30 cellular contexts compared by ENCODE assay signal in genomic region chr3:11091088-11091590, GRCh38.
A peak's percentile ranks its signal among the peaks of the same experiment; 100 is the strongest.
DNase-seq lines count a peak whose midpoint lies in the region; ATAC-seq and TF ChIP-seq lines count a peak whose summit lies in the region.
"Had no signal": no experiment of that assay in that cellular context is flagged by ENCODE, and none has a peak within 500 bp of the region (broad histone marks: within the 10 kb centered on the region; RNA-seq: fewer than 3 reads in every experiment).

No MANE protein-coding gene starts in this region.

- TF ChIP-seq CTCF in fibroblast of the aortic adventitia (IDR thresholded peaks at IDR 0.05; ENCODE audit: insufficient read depth, low read length) (no peak), psoas muscle (IDR thresholded peaks at IDR 0.05) (no peak)

- peak overlapping the region; percentile 41 for H3K27ac ChIP-seq in psoas muscle
- no peak overlapping the region for H3K27ac ChIP-seq in aorta (ENCODE audit: low read depth in 1 of 2, low read length in 2 of 2)
- H3K27ac ChIP-seq: 22Rv1, spleen had no signal

- ATAC-seq in Right ventricle myocardium superior (ENCODE audit: poor library complexity) (no peak), left ventricle myocardium superior (no peak), psoas muscle (peak in 3 of 4 donors; percentile 16 to 39 (median 36)), aorta (ENCODE audit: low FRiP score) (peak; percentile 23), HG02610 (IDR thresholded peaks at IDR 0.05; ENCODE audit: unreplicated experiment) (no peak)
- ATAC-seq: activated CD4-positive, alpha-beta T cell treated with anti-CD3 and anti-CD28 coated beads for 36 hours; GM12878; HCT116; PC-3 had no signal

- intact Hi-C loops in Right ventricle myocardium superior (cut with DNase I): no loop called here
- intact Hi-C loops in left ventricle myocardium superior (cut with micrococcal nuclease): no loop called here
- intact Hi-C loops in psoas muscle (cut with DNase I): no loop called here
- intact Hi-C loops in aorta (cut with DNase I): no loop called here

- H3K36me3 ChIP-seq in psoas muscle (ENCODE audit: insufficient read depth in 1 of 2, low read depth in 1 of 2) (no peaks in the 10 kb centered on the region), aorta (ENCODE audit: control insufficient read depth in 1 of 2, insufficient read depth in 2 of 2, low read length in 1 of 2) (no peaks in the 10 kb centered on the region)
- H3K36me3 ChIP-seq: spleen had no signal

- WGBS in psoas muscle, 3 donors: 13 to 19% (median 16%) methylated on average over 12 of the region's 12 CpGs
- 27 to 30% methylated on average over 12 of the region's 12 CpGs for WGBS in aorta, 2 donors

- DNase-seq in Right ventricle myocardium superior: peak; percentile 55
- no peak for DNase-seq in left ventricle myocardium superior
- peak; percentile 72 for DNase-seq in fibroblast of the aortic adventitia (ENCODE audit: low read depth)
- DNase-seq in psoas muscle: no peak
- DNase-seq in aorta: peak in 1 of 2 donors; percentile 55
- DNase-seq in activated CD4-positive, alpha-beta T cell treated with anti-CD3 and anti-CD28 coated beads, Interleukin-2, amount 50 U/mL, for 48 hours: no peak
- DNase-seq in NCI-H82 treated with DMSO at 0.1 percent for 48 hours (lab: John Stamatoyannopoulos, UW; ENCODE audit: unreplicated experiment): no peak
- DNase-seq: activated CD4-positive, alpha-beta T cell treated with anti-CD3 and anti-CD28 coated beads for 36 hours; activated CD8-positive, alpha-beta memory T cell treated with anti-CD3 and anti-CD28 coated beads for 24 hours; activated effector memory CD4-positive, alpha-beta T cell treated with Interleukin-2 at 50 U/mL for 16 hours; activated naive CD8-positive, alpha-beta T cell treated with anti-CD3 and anti-CD28 coated beads for 36 hours; CD4-positive, alpha-beta memory T cell; cerebellar nuclear complex; DMS 273 treated with DMSO at 0.1 percent for 48 hours; EL; foreskin fibroblast; mesendoderm; NCI-H1048; NCI-H187; NCI-H2171 treated with DMSO at 0.1 percent for 48 hours; NCI-H524 treated with DMSO at 0.1 percent for 48 hours; NK-92 treated with Interleukin-12 subunit alpha and Interleukin-12 subunit beta, amount 100 ng/mL, for 24 hours; PC-3; SHP77 treated with DMSO at 0.1 percent for 48 hours; spleen; substantia nigra had no signal

- H3K4me1 ChIP-seq in psoas muscle: no peaks in the 10 kb centered on the region
- H3K4me1 ChIP-seq in aorta (ENCODE audit: control insufficient read depth in 1 of 2, insufficient read depth in 2 of 2, low read length in 2 of 2): no peaks in the 10 kb centered on the region

- H3K27me3 ChIP-seq in psoas muscle (ENCODE audit: insufficient read depth in 3 of 3, low read length in 2 of 3) (peaks cover 0 to 5% (median 0%) of the 10 kb centered on the region in 3 donors), aorta (ENCODE audit: control insufficient read depth in 1 of 2, insufficient read depth in 2 of 2, low read length in 1 of 2) (no peaks in the 10 kb centered on the region)

- H3K4me3 ChIP-seq in fibroblast of the aortic adventitia (ENCODE audit: low read depth, low read length) (no peak overlapping the region), psoas muscle (no peak overlapping the region), aorta (ENCODE audit: low read length in 2 of 2) (no peak overlapping the region)
- H3K4me3 ChIP-seq: GM12878, spleen had no signal

- H3K9me3 ChIP-seq in psoas muscle (no peaks in the 10 kb centered on the region), aorta (ENCODE audit: control insufficient read depth, low read length) (no peaks in the 10 kb centered on the region)
- H3K9me3 ChIP-seq: spleen had no signal

Comparison
In these comparisons a context has a peak if more than half of its experiments do, and no peak if none do; other contexts are left out.
1. DNase-seq: peak in Right ventricle myocardium superior (single experiment) and fibroblast of the aortic adventitia (single experiment); none in left ventricle myocardium superior (single experiment), psoas muscle (0 of 2), activated CD4-positive, alpha-beta T cell treated with anti-CD3 and anti-CD28 coated beads, Interleukin-2, amount 50 U/mL, for 48 hours (0 of 2) and NCI-H82 treated with DMSO at 0.1 percent for 48 hours (single experiment).
2. ATAC-seq: peak in psoas muscle (3 of 4) and aorta (single experiment); none in Right ventricle myocardium superior (single experiment), left ventricle myocardium superior (single experiment) and HG02610 (single experiment).